Comparison of ENCODE assay signal across 30 cellular contexts in genomic region chr7:931871-932650, GRCh38. TPM values are rescaled to one million over a fixed set of nuclear protein-coding genes. Genes with fewer than 3 reads are reported as not detected.
A peak's percentile ranks its signal among the peaks of the same experiment; 100 is the strongest.
DNase-seq lines count a peak whose midpoint lies in the region; ATAC-seq and TF ChIP-seq lines count a peak whose summit lies in the region.
"Had no signal": no experiment of that assay in that cellular context is flagged by ENCODE, and none has a peak within 500 bp of the region (broad histone marks: within the 10 kb centered on the region; RNA-seq: fewer than 3 reads in every experiment).

No MANE protein-coding gene starts in this region.

- H3K36me3 ChIP-seq in left ventricle myocardium inferior = no peaks in the 10 kb centered on the region
- no peaks in the 10 kb centered on the region for H3K36me3 ChIP-seq in neuronal stem cell (replicated peaks in 1 of 2; ENCODE audit: control insufficient read depth in 2 of 2, insufficient read depth in 2 of 2, low read length in 2 of 2)
- H3K36me3 ChIP-seq in aorta (ENCODE audit: control insufficient read depth in 1 of 2, insufficient read depth in 2 of 2, low read length in 1 of 2) = no peaks in the 10 kb centered on the region
- H3K36me3 ChIP-seq in osteoblast (ENCODE audit: insufficient read depth, low read length) = no peaks in the 10 kb centered on the region
- H3K36me3 ChIP-seq: tibial artery had no signal

- no peak overlapping the region for H3K4me2 ChIP-seq in neuronal stem cell (ENCODE audit: insufficient read depth, low read length, poor library complexity, severe bottlenecking)
- H3K4me2 ChIP-seq in osteoblast (ENCODE audit: insufficient read depth, low read length) = no peak overlapping the region
- H3K4me2 ChIP-seq: KMS-11 had no signal

- no peaks in the 10 kb centered on the region for H3K79me1 ChIP-seq in neuronal stem cell (ENCODE audit: low read depth, low read length)

- H2AFZ ChIP-seq in neuronal stem cell (ENCODE audit: low read length) (no peak overlapping the region), osteoblast (ENCODE audit: low read length) (no peak overlapping the region)

- H4K91ac ChIP-seq in neuronal stem cell (ENCODE audit: low read depth, low read length, poor library complexity) = no peak overlapping the region

- H3K4me3 ChIP-seq in left ventricle myocardium inferior (no peak overlapping the region), neuronal stem cell (ENCODE audit: low read length in 2 of 2) (no peak overlapping the region), aorta (ENCODE audit: low read length in 2 of 2) (no peak overlapping the region), osteoblast (ENCODE audit: insufficient read depth, low read length) (no peak overlapping the region)
- H3K4me3 ChIP-seq: gastroesophageal sphincter, lung, tibial artery had no signal

- H3K18ac ChIP-seq in neuronal stem cell (ENCODE audit: low read length) = peak overlapping the region; percentile 48

- no peak overlapping the region for H3K9ac ChIP-seq in neuronal stem cell (ENCODE audit: low read depth, low read length, poor library complexity)
- H3K9ac ChIP-seq: KMS-11 had no signal

- no peaks in the 10 kb centered on the region for H3K79me2 ChIP-seq in osteoblast (ENCODE audit: insufficient read depth, low read length)

- DNase-seq in Right ventricle myocardium superior (peak; percentile 34), left ventricle myocardium inferior (no peak), left cardiac atrium (peak; percentile 12), neuronal stem cell (ENCODE audit: low spot score) (no peak), aorta (peak; percentile 43 to 62), retina (no peak), midbrain (lab: John Stamatoyannopoulos, UW) (no peak), osteoblast (ENCODE audit: insufficient read length, low spot score, missing footprints) (no peak)
- DNase-seq: activated naive CD8-positive, alpha-beta T cell treated with anti-CD3 and anti-CD28 coated beads for 36 hours; activated T-cell treated with anti-CD3 and anti-CD28 coated beads for 4 hours; central memory CD4-positive, alpha-beta T cell; DND-41; HCEC 1CT; MM.1S; NCI-H1417; NCI-H2029 treated with DMSO at 0.1 percent for 48 hours; NCI-H2227 treated with DMSO at 0.1 percent for 48 hours; stimulated activated CD4-positive, alpha-beta T cell treated with anti-CD3 and anti-CD28 coated beads, Interleukin-15, amount 100 ng/mL, for 24 hours; stimulated activated naive CD4-positive, alpha-beta T cell treated with Interleukin-2 at 50 U/mL for 16 hours; T-cell had no signal

- H3K23ac ChIP-seq in neuronal stem cell (ENCODE audit: low read depth, low read length, poor library complexity) = peak overlapping the region; percentile 73

- H3K4me1 ChIP-seq in left ventricle myocardium inferior = no peaks in the 10 kb centered on the region
- no peaks in the 10 kb centered on the region for H3K4me1 ChIP-seq in neuronal stem cell (ENCODE audit: control insufficient read depth in 2 of 2, insufficient read depth in 1 of 2, low read depth in 1 of 2, low read length in 2 of 2)
- no peaks in the 10 kb centered on the region for H3K4me1 ChIP-seq in aorta (ENCODE audit: control insufficient read depth in 1 of 2, insufficient read depth in 2 of 2, low read length in 2 of 2)
- peaks cover 4% of the 10 kb centered on the region for H3K4me1 ChIP-seq in osteoblast (ENCODE audit: insufficient read depth, low read length)
- H3K4me1 ChIP-seq: tibial artery had no signal

- peaks cover 7% of the 10 kb centered on the region for H3K27me3 ChIP-seq in left ventricle myocardium inferior (ENCODE audit: low read depth)
- H3K27me3 ChIP-seq in neuronal stem cell (ENCODE audit: control insufficient read depth in 3 of 3, insufficient read depth in 3 of 3, low read depth in 1 of 3, low read length in 3 of 3) = peaks cover 0 to 4% (median 0%) of the 10 kb centered on the region in 3 experiments
- H3K27me3 ChIP-seq in aorta (ENCODE audit: control insufficient read depth in 1 of 2, insufficient read depth in 2 of 2, low read length in 1 of 2) = no peaks in the 10 kb centered on the region
- H3K27me3 ChIP-seq in osteoblast (ENCODE audit: insufficient read depth, low read length) = no peaks in the 10 kb centered on the region
- H3K27me3 ChIP-seq: gastroesophageal sphincter, tibial artery had no signal

- H3K14ac ChIP-seq in neuronal stem cell (ENCODE audit: low read length) = no peak overlapping the region

- no CpG with 5 or more reads among the region's 21 CpGs for WGBS in neuronal stem cell (ENCODE audit: extremely low coverage in 2 of 2, insufficient read length in 2 of 2, insufficient replicate concordance in 1 of 2), 2 donors
- WGBS in aorta, 2 donors = 92 to 94% methylated on average over 21 of the region's 21 CpGs

- ATAC-seq in Right ventricle myocardium superior (ENCODE audit: poor library complexity) = no peak
- no peak for ATAC-seq in left cardiac atrium
- no peak for ATAC-seq in aorta (ENCODE audit: low FRiP score)
- ATAC-seq: gastroesophageal sphincter, sciatic nerve, T-cell had no signal

- H2BK120ac ChIP-seq in neuronal stem cell (ENCODE audit: low read depth, low read length) = no peak overlapping the region

- no peak overlapping the region for H2BK5ac ChIP-seq in neuronal stem cell (ENCODE audit: low read length)

- no peak overlapping the region for H3K4ac ChIP-seq in neuronal stem cell (ENCODE audit: low read length)

- intact Hi-C loops in Right ventricle myocardium superior (cut with DNase I) (no loop called here), left ventricle myocardium inferior (cut with micrococcal nuclease) (no loop called here), left cardiac atrium (cut with DNase I) (no loop called here), aorta (cut with DNase I) (no loop called here)

- no peaks in the 10 kb centered on the region for H4K20me1 ChIP-seq in osteoblast (ENCODE audit: insufficient read depth, low read length)

- no peaks in the 10 kb centered on the region for H3K9me3 ChIP-seq in left ventricle myocardium inferior (replicated peaks)
- H3K9me3 ChIP-seq in neuronal stem cell (replicated peaks in 1 of 2; ENCODE audit: control insufficient read depth in 2 of 2, insufficient read depth in 1 of 2, low read depth in 1 of 2, low read length in 2 of 2) = no peaks in the 10 kb centered on the region
- H3K9me3 ChIP-seq in aorta (ENCODE audit: control insufficient read depth, low read length) = no peaks in the 10 kb centered on the region
- no peaks in the 10 kb centered on the region for H3K9me3 ChIP-seq in osteoblast (ENCODE audit: low read depth, low read length)
- H3K9me3 ChIP-seq: gastroesophageal sphincter, tibial artery had no signal

- no peak overlapping the region for H2BK12ac ChIP-seq in neuronal stem cell (ENCODE audit: low read length)

- TF ChIP-seq CTCF in left ventricle myocardium inferior (IDR thresholded peaks at IDR 0.05; ENCODE audit: borderline replicate concordance) (no peak), osteoblast (IDR thresholded peaks at IDR 0.05; ENCODE audit: extremely low read depth, low read depth, low read length) (no peak)

- no peak overlapping the region for H2BK15ac ChIP-seq in neuronal stem cell (ENCODE audit: low read length)

- no peak overlapping the region for H3K27ac ChIP-seq in left ventricle myocardium inferior (replicated peaks)
- no peak overlapping the region for H3K27ac ChIP-seq in neuronal stem cell (replicated peaks; ENCODE audit: low read length)
- no peak overlapping the region for H3K27ac ChIP-seq in aorta (ENCODE audit: low read depth in 1 of 2, low read length in 2 of 2)
- no peak overlapping the region for H3K27ac ChIP-seq in osteoblast (ENCODE audit: low read depth, low read length)
- H3K27ac ChIP-seq: KMS-11, tibial artery had no signal

- peak overlapping the region; percentile 37 for H2AK5ac ChIP-seq in neuronal stem cell (ENCODE audit: low read depth, low read length)

- no peak overlapping the region for H4K8ac ChIP-seq in neuronal stem cell (ENCODE audit: low read depth, low read length)

RNA-seq across cellular contexts. Expression of gene ADAP1, which starts 22.4 kb away (rescaled TPM):
- total RNA-seq in Right ventricle myocardium superior (6.4 TPM), left ventricle myocardium inferior (8.4 TPM), left cardiac atrium (1 to 10 TPM; 6.9 to 8.2 TPM), aorta (10 to 100 TPM; 10.8 to 11.9 TPM), osteoblast (0.59 and 2.2 TPM in 2 replicates)
- 0.50 TPM for polyA plus RNA-seq in neuronal stem cell (2013, experiment 1 of 2)
- polyA plus RNA-seq in neuronal stem cell (2013, experiment 2 of 2) = 0.48 TPM
- polyA plus RNA-seq in aorta = 10 to 100 TPM in 1 of 2 donors, 1 to 10 TPM in 1; 4.3 to 16.9 TPM

RNA-seq across cellular contexts. Expression of gene COX19, which starts 43.3 kb away (rescaled TPM):
- total RNA-seq in Right ventricle myocardium superior (8.0 TPM), left ventricle myocardium inferior (8.5 TPM), left cardiac atrium (1 to 10 TPM; 6.6 to 8.5 TPM), aorta (10 to 100 TPM; 10.8 to 17.0 TPM), osteoblast (10.9 and 13.0 TPM in 2 replicates)
- 8.7 TPM for polyA plus RNA-seq in neuronal stem cell (2013, experiment 1 of 2)
- polyA plus RNA-seq in neuronal stem cell (2013, experiment 2 of 2) = 8.9 TPM
- polyA plus RNA-seq in aorta = 1 to 10 TPM; 3.1 to 6.7 TPM

RNA-seq across cellular contexts. Expression of gene CYP2W1, which starts 50.9 kb away (rescaled TPM):
- total RNA-seq in Right ventricle myocardium superior (not detected), left ventricle myocardium inferior (not detected), left cardiac atrium (not detected), aorta (not detected), osteoblast (not detected in 2 replicates)
- polyA plus RNA-seq in neuronal stem cell (2013, experiment 1 of 2) = not detected
- not detected for polyA plus RNA-seq in neuronal stem cell (2013, experiment 2 of 2)
- not detected for polyA plus RNA-seq in aorta
- total RNA-seq: A673; activated naive CD8-positive, alpha-beta T cell treated with anti-CD3 and anti-CD28 coated beads for 36 hours; endothelial cell of umbilical vein; fibroblast of lung; gastroesophageal sphincter; SK-MEL-5 had no signal
- polyA plus RNA-seq: endothelial cell of umbilical vein, fibroblast of lung, neural cell had no signal

RNA-seq across cellular contexts. Expression of gene GET4, which starts 55.7 kb away (rescaled TPM):
- total RNA-seq in Right ventricle myocardium superior = 20.6 TPM
- total RNA-seq in left ventricle myocardium inferior = 22.9 TPM
- 10 to 100 TPM; 17.8 to 28.3 TPM for total RNA-seq in left cardiac atrium
- polyA plus RNA-seq in neuronal stem cell (2013, experiment 1 of 2) = 28.4 TPM
- 27.9 TPM for polyA plus RNA-seq in neuronal stem cell (2013, experiment 2 of 2)
- total RNA-seq in aorta = 10 to 100 TPM; 19.9 to 22.7 TPM
- polyA plus RNA-seq in aorta = 10 to 100 TPM; 16.5 to 58.3 TPM
- 17.7 and 18.9 TPM in 2 replicates for total RNA-seq in osteoblast

Comparison
In these comparisons a context has a peak if more than half of its experiments do, and no peak if none do; other contexts are left out.
1. DNase-seq: peak in Right ventricle myocardium superior (single experiment), left cardiac atrium (single experiment) and aorta (2 of 2); none in left ventricle myocardium inferior (single experiment), neuronal stem cell (single experiment), retina (single experiment), midbrain (single experiment) and osteoblast (single experiment).